Comparison of ENCODE assay signal across 18 cellular contexts in genomic region chr3:10546181-10546624, GRCh38. TPM values are rescaled to one million over a fixed set of nuclear protein-coding genes. Genes with fewer than 3 reads are reported as not detected.
DNase-seq lines count a peak whose midpoint lies in the region; ATAC-seq, FAIRE-seq and TF ChIP-seq lines count a peak whose summit lies in the region.
"Had no signal": no experiment of that assay in that cellular context is flagged by ENCODE, and none has a peak within 500 bp of the region (broad histone marks: within the 10 kb centered on the region; RNA-seq: fewer than 3 reads in every experiment).

No MANE protein-coding gene starts in this region.

- no peak overlapping the region for H3K4me3 Mint-ChIP-seq in immature natural killer cell
- no peak overlapping the region for H3K4me3 Mint-ChIP-seq in activated CD4-positive, alpha-beta T cell treated with anti-CD3 and anti-CD28 coated beads for 36 hours
- H3K4me3 Mint-ChIP-seq: CD4-positive, alpha-beta memory T cell had no signal

- H3K9me3 ChIP-seq in right cardiac atrium (ENCODE audit: control insufficient read depth, low read length) = no peaks in the 10 kb centered on the region
- H3K9me3 ChIP-seq in HepG2 (ENCODE audit: low read length) = peaks cover 6% of the 10 kb centered on the region
- H3K9me3 ChIP-seq in upper lobe of right lung = no peaks in the 10 kb centered on the region

- no peaks in the 10 kb centered on the region for H4K20me1 ChIP-seq in HepG2 (ENCODE audit: insufficient read depth, low read length)

- TF ChIP-seq RAD21 in HepG2 (CRISPR knock-in tag; IDR thresholded peaks at IDR 0.05) = no peak

- in situ Hi-C loops in HepG2 (cut with HindIII; ENCODE audit: extremely low pct_ligation_motif_present, low pct_unique_long_range_greater_than_20kb) = no loop called here

- CTCF ChIA-PET in HepG2 (lab: Yijun Ruan, JAX; ENCODE audit: low intra/inter-chr PET ratio, low total read pairs) = no interaction called here
- CTCF ChIA-PET in activated CD4-positive, alpha-beta T cell treated with anti-CD3 and anti-CD28 coated beads for 36 hours (lab: Charles Lee) = interaction anchor here (0.6 kb wide), 1 partner anchor 10 kb away, joined by 3 read pairs; no protein-coding TSS in a partner anchor

- BruUV-seq in HepG2 (replicated peaks; lab: Mats Ljungman, UMichigan) = no TSS peak

- peaks cover 5 to 18% (median 10%) of the 10 kb centered on the region in 6 donors for H3K9me3 Mint-ChIP-seq in immature natural killer cell
- H3K9me3 Mint-ChIP-seq in activated CD4-positive, alpha-beta T cell treated with anti-CD3 and anti-CD28 coated beads for 36 hours (ENCODE audit: low read depth) = peaks cover 16% of the 10 kb centered on the region

- H3K27ac ChIP-seq in right cardiac atrium (ENCODE audit: low read length) = no peak overlapping the region
- no peak overlapping the region for H3K27ac ChIP-seq in HepG2 (ENCODE audit: extremely low read length, insufficient read depth, low read length)
- H3K27ac ChIP-seq in upper lobe of right lung = no peak overlapping the region

- H3K4me1 Mint-ChIP-seq in immature natural killer cell = peaks cover 7 to 10% of the 10 kb centered on the region in 2 donors
- peaks cover 17% of the 10 kb centered on the region for H3K4me1 Mint-ChIP-seq in activated CD4-positive, alpha-beta T cell treated with anti-CD3 and anti-CD28 coated beads for 36 hours

- no peaks in the 10 kb centered on the region for H3K4me1 ChIP-seq in right cardiac atrium (ENCODE audit: control insufficient read depth, insufficient read depth, low read length)
- no peaks in the 10 kb centered on the region for H3K4me1 ChIP-seq in HepG2 (ENCODE audit: insufficient read depth, low read length)
- H3K4me1 ChIP-seq in upper lobe of right lung = no peaks in the 10 kb centered on the region

- peak; percentile 71 for DNase-seq in cardiac septum (ENCODE audit: low spot score)
- DNase-seq in right cardiac atrium = no peak
- DNase-seq in ecto neural progenitor cell (ENCODE audit: low spot score) = peak; percentile 47
- DNase-seq in HepG2 (ENCODE audit: low spot score) = no peak
- DNase-seq in upper lobe of right lung = peak; percentile 56
- no peak for DNase-seq in HCEC 1CT
- DNase-seq in immature natural killer cell = no peak
- DNase-seq in activated CD4-positive, alpha-beta T cell treated with anti-CD3 and anti-CD28 coated beads for 36 hours = no peak
- DNase-seq: CD4-positive, alpha-beta memory T cell; DMS79 treated with DMSO at 0.1 percent for 48 hours; Karpas-422; MM.1S; NCI-H187 treated with DMSO at 0.1 percent for 48 hours; NCI-H446 treated with DMSO at 0.1 percent for 48 hours; NCI-H82 had no signal

- POLR2A ChIA-PET in HepG2 (lab: Yijun Ruan, JAX) = no interaction called here
- POLR2A ChIA-PET in activated CD4-positive, alpha-beta T cell treated with anti-CD3 and anti-CD28 coated beads for 36 hours (lab: Charles Lee) = no interaction called here

- no peak for ATAC-seq in right cardiac atrium
- peak; percentile 25; the same call in 1 of the 3 replicates for ATAC-seq in HepG2
- peak; percentile 10 for ATAC-seq in upper lobe of right lung
- no peak for ATAC-seq in activated CD4-positive, alpha-beta T cell treated with anti-CD3 and anti-CD28 coated beads for 36 hours
- ATAC-seq: Panc1, Right ventricle myocardium inferior had no signal

- H3K4me2 ChIP-seq in HepG2 (ENCODE audit: low read depth, low read length) = no peak overlapping the region

- no peak for TF ChIP-seq CTCF in HepG2 (CRISPR knock-in tag; IDR thresholded peaks at IDR 0.05)
- no peak for TF ChIP-seq CTCF in upper lobe of right lung (IDR thresholded peaks at IDR 0.05)

- intact Hi-C loops in cardiac septum (cut with DNase I) (no loop called here), right cardiac atrium (cut with DNase I) (no loop called here), HepG2 (cut with micrococcal nuclease; ENCODE audit: unreplicated experiment) (no loop called here), upper lobe of right lung (cut with DNase I) (no loop called here)
- intact Hi-C loops in activated CD4-positive, alpha-beta T cell treated with anti-CD3 and anti-CD28 coated beads for 36 hours (cut with DNase I, micrococcal nuclease) = no loop called here

- H3K27me3 ChIP-seq in right cardiac atrium (ENCODE audit: control insufficient read depth, insufficient read depth) (no peaks in the 10 kb centered on the region), HepG2 (ENCODE audit: control insufficient read depth in 1 of 2, insufficient read depth in 2 of 2, low read length in 2 of 2) (peaks cover 2 to 13% of the 10 kb centered on the region in 2 experiments; a peak in 3 of 5 replicates), upper lobe of right lung (no peaks in the 10 kb centered on the region)

- WGBS in right cardiac atrium = 63% methylated on average over 5 of the region's 5 CpGs
- 52% methylated on average over 5 of the region's 5 CpGs for WGBS in HepG2 (ENCODE audit: low lambda C conversion rate)

- H3K36me3 Mint-ChIP-seq in immature natural killer cell = peaks cover 0 to 6% (median 0%) of the 10 kb centered on the region in 3 donors
- H3K36me3 Mint-ChIP-seq in activated CD4-positive, alpha-beta T cell treated with anti-CD3 and anti-CD28 coated beads for 36 hours (ENCODE audit: low read depth) = no peaks in the 10 kb centered on the region

- H2AFZ ChIP-seq in HepG2 (ENCODE audit: low read length) = no peak overlapping the region

- H3K36me3 ChIP-seq in HepG2 (replicated peaks in 1 of 2; ENCODE audit: control insufficient read depth in 1 of 2, insufficient read depth in 2 of 2, low read length in 2 of 2) (no peaks in the 10 kb centered on the region), upper lobe of right lung (no peaks in the 10 kb centered on the region)

- no peak overlapping the region for H3K9ac ChIP-seq in HepG2 (ENCODE audit: insufficient read depth, low read depth, low read length)

- peaks cover 0 to 6% (median 3%) of the 10 kb centered on the region in 3 donors for H3K27me3 Mint-ChIP-seq in immature natural killer cell (ENCODE audit: low read depth in 3 of 3)
- H3K27me3 Mint-ChIP-seq in activated CD4-positive, alpha-beta T cell treated with anti-CD3 and anti-CD28 coated beads for 36 hours = peaks cover 11% of the 10 kb centered on the region

- TF ChIP-seq POLR2A in HepG2 (IDR thresholded peaks at IDR 0.05; ENCODE audit: insufficient read depth in 1 of 2, low read depth in 2 of 2, low read length in 2 of 2) = no peak

- H3K4me3 ChIP-seq in right cardiac atrium (ENCODE audit: low read length) (no peak overlapping the region), HepG2 (replicated peaks in 1 of 3; ENCODE audit: insufficient read depth in 1 of 3, low read depth in 2 of 3, low read length in 3 of 3) (no peak overlapping the region), upper lobe of right lung (no peak overlapping the region)

- TF ChIP-seq EP300 in HepG2 (IDR thresholded peaks at IDR 0.05; ENCODE audit: low read depth in 2 of 2, low read length in 2 of 2) (no peak), HepG2 (CRISPR knock-in tag; IDR thresholded peaks at IDR 0.05; ENCODE audit: borderline replicate concordance) (no peak)

- no peaks in the 10 kb centered on the region for H3K79me2 ChIP-seq in HepG2 (ENCODE audit: insufficient read depth, low read length)

- no peak overlapping the region for H3K27ac Mint-ChIP-seq in immature natural killer cell
- no peak overlapping the region for H3K27ac Mint-ChIP-seq in activated CD4-positive, alpha-beta T cell treated with anti-CD3 and anti-CD28 coated beads for 36 hours

- no peak for FAIRE-seq in HepG2 (lab: Jason Lieb, UNC)
- FAIRE-seq: G401.6 had no signal

TF ChIP-seq in HepG2, 621 proteins besides CTCF, POLR2A, EP300 and RAD21 (continues in another document):
- TF ChIP-seq CHD2 (IDR thresholded peaks at IDR 0.05; ENCODE audit: low read depth, low read length) = no peak
- no peak for TF ChIP-seq TFDP1 (CRISPR knock-in tag; IDR thresholded peaks at IDR 0.05; ENCODE audit: borderline replicate concordance)
- no peak for TF ChIP-seq ZNF7 (CRISPR knock-in tag; IDR thresholded peaks at IDR 0.05)

RNA-seq across cellular contexts. Expression of gene ATP2B2, which starts 40.8 kb away (rescaled TPM):
- total RNA-seq in cardiac septum (0.13 TPM), right cardiac atrium (under 1 TPM; 0.14 to 0.24 (median 0.17) TPM), HepG2 (2016; rRNA removed; fragmentation: Illumina TruSeq; extraction: Trizol) (1.1 and 1.5 TPM in 2 replicates), upper lobe of right lung (0.06 TPM)
- polyA plus RNA-seq in right cardiac atrium (0.36 TPM), HepG2 (2011; rRNA removed) (2.3 and 4.0 TPM in 2 replicates), immature natural killer cell (not detected)
- 0.30 and 0.35 TPM in 2 replicates for total RNA-seq in HepG2 (2016; cell fraction: cytosol; rRNA removed; fragmentation: Illumina TruSeq; extraction: Trizol; ENCODE audit: low read depth)
- total RNA-seq in HepG2 (2016; cell fraction: insoluble cytoplasmic fraction; rRNA removed; fragmentation: Illumina TruSeq; extraction: Trizol) = 0.62 and 1.7 TPM in 2 replicates
- 1.3 and 1.6 TPM in 2 replicates for total RNA-seq in HepG2 (2016; cell fraction: membrane; rRNA removed; fragmentation: Illumina TruSeq; extraction: Trizol)
- 2.9 and 3.0 TPM in 2 replicates for total RNA-seq in HepG2 (2016; cell fraction: nucleus; rRNA removed; fragmentation: Illumina TruSeq; extraction: Trizol)
- polyA plus RNA-seq in HepG2 (2011; cell fraction: cytosol; rRNA removed) = 1.5 and 2.5 TPM in 2 replicates
- polyA plus RNA-seq in HepG2 (2011; cell fraction: nucleus; rRNA removed) = 8.9 and 11.7 TPM in 2 replicates
- 5.0 and 8.8 TPM in 2 replicates for polyA plus RNA-seq in HepG2 (2012)
- 0.29 and 0.54 TPM in 2 replicates for polyA plus RNA-seq in HepG2 (2016; cell fraction: cytosol; fragmentation: Illumina TruSeq; extraction: Trizol; ENCODE audit: low read depth)
- 0.86 and 1.1 TPM in 2 replicates for polyA plus RNA-seq in HepG2 (2016; cell fraction: insoluble cytoplasmic fraction; fragmentation: Illumina TruSeq; extraction: Trizol; ENCODE audit: low read depth)
- polyA plus RNA-seq in HepG2 (2016; cell fraction: membrane; fragmentation: Illumina TruSeq; extraction: Trizol; ENCODE audit: low read depth) = 0.66 and 0.84 TPM in 2 replicates
- polyA plus RNA-seq in HepG2 (2016; cell fraction: nucleus; fragmentation: Illumina TruSeq; extraction: Trizol; ENCODE audit: insufficient read depth, low read depth) = 2.6 and 4.2 TPM in 2 replicates
- 5.2 TPM in 1 of 2 replicates, not detected in the other for polyA minus RNA-seq in HepG2 (2011; rRNA and poly(A)+ RNA removed; ENCODE audit: low replicate concordance)
- 1.8 and 4.1 TPM in 2 replicates for polyA minus RNA-seq in HepG2 (2011; cell fraction: cytosol; rRNA and poly(A)+ RNA removed)
- 9.0 and 11.7 TPM in 2 replicates for polyA minus RNA-seq in HepG2 (2011; cell fraction: nucleus; rRNA and poly(A)+ RNA removed)
- under 1 TPM in 1 of 2 experiments, not detected in 1; 0.05 TPM for total RNA-seq in activated CD4-positive, alpha-beta T cell treated with anti-CD3 and anti-CD28 coated beads for 36 hours
- total RNA-seq: CD4-positive, alpha-beta memory T cell had no signal
- polyA plus RNA-seq: CD4-positive, alpha-beta memory T cell had no signal

Comparison
In these comparisons a context has a peak if more than half of its experiments do, and no peak if none do; other contexts are left out.
1. DNase-seq: peak in cardiac septum (single experiment), ecto neural progenitor cell (single experiment) and upper lobe of right lung (single experiment); none in right cardiac atrium (0 of 3), HepG2 (single experiment), HCEC 1CT (single experiment), immature natural killer cell (0 of 3) and activated CD4-positive, alpha-beta T cell treated with anti-CD3 and anti-CD28 coated beads for 36 hours (single experiment).
2. ATAC-seq: peak in HepG2 (single experiment) and upper lobe of right lung (single experiment); none in right cardiac atrium (0 of 2) and activated CD4-positive, alpha-beta T cell treated with anti-CD3 and anti-CD28 coated beads for 36 hours (single experiment).